ENCODE assay signal across 8 cellular contexts in genomic region chr19:47778954-47779351, GRCh38. TPM values are rescaled to one million over a fixed set of nuclear protein-coding genes. Genes with fewer than 3 reads are reported as not detected.
DNase-seq lines count a peak whose midpoint lies in the region; ATAC-seq and TF ChIP-seq lines count a peak whose summit lies in the region.

No MANE protein-coding gene starts in this region.

- POLR2A ChIA-PET in activated CD4-positive, alpha-beta T cell treated with anti-CD3 and anti-CD28 coated beads for 36 hours (lab: Charles Lee): interaction anchor here (0.5 to 0.9 kb wide), 3 partner anchors 22 to 486 kb away, joined by 3 to 4 read pairs (median 4); no protein-coding TSS in a partner anchor

- peak overlapping the region; percentile 92 for H3K27ac Mint-ChIP-seq in activated CD4-positive, alpha-beta T cell treated with anti-CD3 and anti-CD28 coated beads for 36 hours
- H3K27ac Mint-ChIP-seq in neural crest cell (ENCODE audit: unreplicated experiment): peak overlapping the region; percentile 21

- H3K4me3 ChIP-seq in fibroblast of mammary gland (ENCODE audit: control insufficient read depth, low read depth, low read length): peak overlapping the region; percentile 87

- intact Hi-C loops in activated CD4-positive, alpha-beta T cell treated with anti-CD3 and anti-CD28 coated beads for 36 hours (cut with DNase I, micrococcal nuclease): loop anchor here in 1 of 2 experiments (1.0 kb wide), 3 partner anchors 34 to 505 kb away; partner anchors contain the start of genes INAFM1, NAPA and NOP53

- peak overlapping the region; percentile 95 for H3K4me3 Mint-ChIP-seq in activated CD4-positive, alpha-beta T cell treated with anti-CD3 and anti-CD28 coated beads for 36 hours
- peak overlapping the region; percentile 92 for H3K4me3 Mint-ChIP-seq in neural crest cell

- DNase-seq in activated CD4-positive, alpha-beta T cell treated with anti-CD3 and anti-CD28 coated beads for 36 hours: peak; percentile 34
- no peak for DNase-seq in activated CD4-positive, alpha-beta T cell treated with anti-CD3 and anti-CD28 coated beads, Interleukin-2, amount 50 U/mL, for 4 hours
- DNase-seq in activated CD4-positive, alpha-beta T cell treated with anti-CD3 and anti-CD28 coated beads, Interleukin-2, amount 50 U/mL, for 48 hours: peak; percentile 20 to 24
- DNase-seq in fibroblast of mammary gland (ENCODE audit: low read depth): peak; percentile 27
- no peak for DNase-seq in neural crest cell (ENCODE audit: low read depth, low spot score)
- DNase-seq in NCI-H526 treated with DMSO at 0.1 percent for 48 hours (lab: John Stamatoyannopoulos, UW): no peak
- DNase-seq in NOMO-1 (lab: John Stamatoyannopoulos, UW; ENCODE audit: unreplicated experiment in 2 of 2): no peak

- H3K36me3 Mint-ChIP-seq in activated CD4-positive, alpha-beta T cell treated with anti-CD3 and anti-CD28 coated beads for 36 hours (ENCODE audit: low read depth): peaks cover 25% of the 10 kb centered on the region
- H3K36me3 Mint-ChIP-seq in neural crest cell (ENCODE audit: low read depth): peaks cover 8% of the 10 kb centered on the region

- H3K9me3 Mint-ChIP-seq in activated CD4-positive, alpha-beta T cell treated with anti-CD3 and anti-CD28 coated beads for 36 hours (ENCODE audit: low read depth): no peaks in the 10 kb centered on the region
- H3K9me3 Mint-ChIP-seq in neural crest cell: no peaks in the 10 kb centered on the region

- TF ChIP-seq CTCF in fibroblast of mammary gland (conservative IDR thresholded peaks at IDR 0.05; ENCODE audit: control insufficient read depth, insufficient read depth, low read depth, low read length) (no peak), neural crest cell (conservative IDR thresholded peaks at IDR 0.05) (no peak)

- ATAC-seq in activated CD4-positive, alpha-beta T cell treated with anti-CD3 and anti-CD28 coated beads for 36 hours: peak; percentile 14
- ATAC-seq in GM21360 (IDR thresholded peaks at IDR 0.05; ENCODE audit: unreplicated experiment): no peak

- H3K4me1 Mint-ChIP-seq in activated CD4-positive, alpha-beta T cell treated with anti-CD3 and anti-CD28 coated beads for 36 hours: peaks cover 20% of the 10 kb centered on the region
- peaks cover 25% of the 10 kb centered on the region for H3K4me1 Mint-ChIP-seq in neural crest cell

- H3K27me3 Mint-ChIP-seq in activated CD4-positive, alpha-beta T cell treated with anti-CD3 and anti-CD28 coated beads for 36 hours: no peaks in the 10 kb centered on the region
- no peaks in the 10 kb centered on the region for H3K27me3 Mint-ChIP-seq in neural crest cell (ENCODE audit: low read depth)

- CTCF ChIA-PET in activated CD4-positive, alpha-beta T cell treated with anti-CD3 and anti-CD28 coated beads for 36 hours (lab: Charles Lee): no interaction called here

RNA-seq across cellular contexts. Expression of gene SELENOW, which starts 0.5 kb away (rescaled TPM):
- 100 to 1,000 TPM; 150 to 178 TPM for total RNA-seq in activated CD4-positive, alpha-beta T cell treated with anti-CD3 and anti-CD28 coated beads for 36 hours
- total RNA-seq in neural crest cell: 175 and 179 TPM in 2 replicates

RNA-seq across cellular contexts. Expression of gene TPRX1, which starts 25.4 kb away (rescaled TPM):
- total RNA-seq in activated CD4-positive, alpha-beta T cell treated with anti-CD3 and anti-CD28 coated beads for 36 hours: not detected
- total RNA-seq in neural crest cell: not detected in 2 replicates

RNA-seq across cellular contexts. Expression of gene NOP53, which starts 33.6 kb away (rescaled TPM):
- 100 to 1,000 TPM; 317 to 374 TPM for total RNA-seq in activated CD4-positive, alpha-beta T cell treated with anti-CD3 and anti-CD28 coated beads for 36 hours
- total RNA-seq in neural crest cell: 285 and 304 TPM in 2 replicates

RNA-seq across cellular contexts. Expression of gene CRX, which starts 42.8 kb away (rescaled TPM):
- total RNA-seq in activated CD4-positive, alpha-beta T cell treated with anti-CD3 and anti-CD28 coated beads for 36 hours: not detected
- not detected in 2 replicates for total RNA-seq in neural crest cell

Comparison
In these comparisons a context has a peak if more than half of its experiments do, and no peak if none do; other contexts are left out.
1. DNase-seq: peak in activated CD4-positive, alpha-beta T cell treated with anti-CD3 and anti-CD28 coated beads for 36 hours (single experiment), activated CD4-positive, alpha-beta T cell treated with anti-CD3 and anti-CD28 coated beads, Interleukin-2, amount 50 U/mL, for 48 hours (2 of 2) and fibroblast of mammary gland (single experiment); none in activated CD4-positive, alpha-beta T cell treated with anti-CD3 and anti-CD28 coated beads, Interleukin-2, amount 50 U/mL, for 4 hours (0 of 2), neural crest cell (single experiment), NCI-H526 treated with DMSO at 0.1 percent for 48 hours (single experiment) and NOMO-1 (0 of 2).